ENCODE assay signal across 14 cellular contexts in the genomic region with DNA sequence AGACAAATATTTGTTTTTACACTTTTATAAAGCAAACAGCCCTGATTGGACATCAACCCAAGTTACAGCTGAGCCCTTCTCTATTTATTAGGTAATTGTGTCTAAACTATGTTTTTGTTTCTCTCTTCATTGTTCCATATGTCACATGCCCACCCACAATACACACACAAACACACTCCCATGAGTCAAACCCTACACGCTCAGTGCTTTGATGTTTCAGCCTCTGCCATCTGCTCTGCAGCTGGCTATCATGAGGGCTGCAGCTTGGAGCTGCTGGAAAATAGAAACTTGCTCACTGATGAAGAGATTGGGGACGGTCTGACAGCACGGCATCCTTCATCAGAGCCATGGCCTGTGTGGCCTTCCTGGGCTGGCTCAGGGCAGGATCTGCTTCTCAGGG. TPM values are rescaled to one million over a fixed set of nuclear protein-coding genes. Genes with fewer than 3 reads are reported as not detected.
A peak's percentile ranks its signal among the peaks of the same experiment; 100 is the strongest.
DNase-seq lines count a peak whose midpoint lies in the region; ATAC-seq and TF ChIP-seq lines count a peak whose summit lies in the region.
"Had no signal": no experiment of that assay in that cellular context is flagged by ENCODE, and none has a peak within 500 bp of the region (broad histone marks: within the 10 kb centered on the region; RNA-seq: fewer than 3 reads in every experiment).

No MANE protein-coding gene starts in this region.

- H3K4me3 ChIP-seq in AG10803 (ENCODE audit: low read length): no peak overlapping the region
- H3K4me3 ChIP-seq: neural progenitor cell had no signal

- DNase-seq in AG10803 (ENCODE audit: low read depth): peak; percentile 78
- DNase-seq in H4 (ENCODE audit: low spot score): peak; percentile 41
- peak; percentile 89 for DNase-seq in RPMI7951 (ENCODE audit: low read depth)
- peak; percentile 15 for DNase-seq in fibroblast of peridontal ligament (ENCODE audit: extremely low read depth)
- DNase-seq in substantia nigra (lab: John Stamatoyannopoulos, UW): no peak
- DNase-seq in GM19238 (ENCODE audit: insufficient read length, low spot score): no peak
- DNase-seq: activated gamma-delta T cell; immature natural killer cell; mammary epithelial cell; NCI-H2029 treated with DMSO at 0.1 percent for 48 hours; stimulated activated naive CD8-positive, alpha-beta T cell treated with anti-CD3 and anti-CD28 coated beads, Interleukin-15, amount 100 ng/mL, for 72 hours had no signal

- no peak for TF ChIP-seq CTCF in AG10803 (conservative IDR thresholded peaks at IDR 0.05; ENCODE audit: low read length)

- H3K27ac ChIP-seq in substantia nigra (ENCODE audit: low read depth, low read length, poor library complexity, severe bottlenecking): no peak overlapping the region
- H3K27ac ChIP-seq: neural progenitor cell had no signal

- ATAC-seq in GM18502 (IDR thresholded peaks at IDR 0.05; ENCODE audit: poor library complexity, unreplicated experiment) (no peak), GM21423 (IDR thresholded peaks at IDR 0.05; ENCODE audit: unreplicated experiment) (no peak)
- ATAC-seq: stimulated activated naive CD8-positive, alpha-beta T cell treated with anti-CD3 and anti-CD28 coated beads, Interleukin-15, amount 100 ng/mL, for 72 hours had no signal

RNA-seq across cellular contexts. Expression of gene PSMG1, which starts 41.7 kb away (rescaled TPM):
- 204 and 213 TPM in 2 replicates for total RNA-seq in H4 (2014; rRNA removed; shearing (Covaris generic))
- 100 and 109 TPM in 2 replicates for total RNA-seq in RPMI7951 (2014; rRNA removed; shearing (Covaris generic))

Comparison
In these comparisons a context has a peak if more than half of its experiments do, and no peak if none do; other contexts are left out.
1. DNase-seq: peak in AG10803 (single experiment), H4 (single experiment), RPMI7951 (single experiment) and fibroblast of peridontal ligament (single experiment); none in substantia nigra (0 of 49) and GM19238 (single experiment).